Comparison of ENCODE assay signal across 13 cellular contexts in the genomic region with DNA sequence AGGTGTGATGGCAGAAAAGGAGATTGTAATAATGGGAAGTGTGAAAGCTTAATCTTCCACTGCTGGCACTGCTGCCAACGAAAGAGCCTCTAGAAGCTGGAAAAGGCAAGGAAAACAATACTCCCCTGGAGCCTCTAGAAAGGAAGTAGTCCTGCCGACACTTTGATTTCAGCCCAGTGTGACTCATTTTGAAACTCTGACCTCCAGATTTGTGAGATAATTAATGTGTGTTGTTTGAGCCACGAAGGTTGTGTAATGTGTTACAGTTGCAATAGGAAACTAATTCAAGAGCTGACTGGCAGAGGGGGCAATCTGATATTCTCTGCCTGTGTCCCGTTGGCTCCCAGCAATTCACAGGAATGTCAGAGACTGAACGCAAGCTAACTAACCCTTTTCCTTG.
DNase-seq lines count a peak whose midpoint lies in the region; ATAC-seq lines count a peak whose summit lies in the region.
"Had no signal": no experiment of that assay in that cellular context is flagged by ENCODE, and none has a peak within 500 bp of the region (broad histone marks: within the 10 kb centered on the region; RNA-seq: fewer than 3 reads in every experiment).

No MANE protein-coding gene starts in this region.

- H3K9me3 ChIP-seq in SK-N-MC (ENCODE audit: low read depth, low read length): no peaks in the 10 kb centered on the region

- no peak overlapping the region for H3K9ac ChIP-seq in SK-N-MC (ENCODE audit: insufficient read length)

- no peak overlapping the region for H3K4me3 ChIP-seq in SK-N-MC

- 0 out of 2 replicates have a peak overlapping the region, but pooled peaks have one; percentile 2 for H3K27ac ChIP-seq in SK-N-MC

- DNase-seq in A172 (ENCODE audit: low spot score): peak; percentile 89
- DNase-seq in HCEC 1CT: peak; percentile 78
- DNase-seq in SK-N-MC (ENCODE audit: low read depth, low spot score): no peak
- peak; percentile 50 for DNase-seq in glomerular endothelial cell (ENCODE audit: extremely low read depth, low read depth, low spot score)
- DNase-seq in activated CD4-positive, alpha-beta T cell treated with anti-CD3 and anti-CD28 coated beads for 4 hours: no peak
- no peak for DNase-seq in NCI-H146 treated with DMSO at 0.1 percent for 48 hours (lab: John Stamatoyannopoulos, UW; ENCODE audit: unreplicated experiment)
- no peak for DNase-seq in NCI-H2196 (lab: John Stamatoyannopoulos, UW; ENCODE audit: unreplicated experiment)
- DNase-seq: activated effector memory CD4-positive, alpha-beta T cell treated with anti-CD3 and anti-CD28 coated beads, Interleukin-2, amount 50 U/mL, for 16 hours; AML-193; cortex of kidney; immature natural killer cell; NCI-H774 had no signal

- no peak for ATAC-seq in GM19467 (IDR thresholded peaks at IDR 0.05; ENCODE audit: unreplicated experiment)

- H3K36me3 ChIP-seq in SK-N-MC (ENCODE audit: insufficient read depth, low read length): no peaks in the 10 kb centered on the region

Comparison
In these comparisons a context has a peak if more than half of its experiments do, and no peak if none do; other contexts are left out.
1. DNase-seq: peak in A172 (single experiment), HCEC 1CT (single experiment) and glomerular endothelial cell (single experiment); none in SK-N-MC (single experiment), activated CD4-positive, alpha-beta T cell treated with anti-CD3 and anti-CD28 coated beads for 4 hours (0 of 2), NCI-H146 treated with DMSO at 0.1 percent for 48 hours (single experiment) and NCI-H2196 (single experiment).